Comparison of ENCODE assay signal across 34 cellular contexts in the genomic region with DNA sequence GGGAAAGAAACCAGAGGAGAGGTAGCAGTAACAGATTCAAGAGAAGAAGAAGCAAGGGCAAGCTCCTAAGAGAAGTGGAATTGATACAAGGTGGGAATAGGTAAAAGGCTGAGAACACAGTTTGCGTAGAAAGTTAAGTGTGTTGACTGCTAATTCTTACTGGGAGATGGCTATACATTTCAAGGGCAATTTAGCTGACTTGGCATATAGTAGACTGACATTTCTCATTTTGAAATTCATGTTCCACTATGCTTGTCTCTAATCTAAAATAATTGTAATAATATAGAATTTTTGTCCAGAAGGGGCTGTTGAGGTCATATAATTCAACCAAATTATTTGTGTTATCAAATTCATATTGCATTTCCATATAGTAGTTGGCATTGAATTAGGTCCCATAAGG.
"Had no signal": no experiment of that assay in that cellular context is flagged by ENCODE, and none has a peak within 500 bp of the region (broad histone marks: within the 10 kb centered on the region; RNA-seq: fewer than 3 reads in every experiment).

No MANE protein-coding gene starts in this region.

- H3K36me3 Mint-ChIP-seq: activated CD8-positive, alpha-beta memory T cell treated with anti-CD3 and anti-CD28 coated beads, Interleukin-2, amount 10 ng/mL, durations not matched to agents 7 days and 5 days; brain had no signal

- H3K27ac ChIP-seq: adrenal gland, coronary artery, dorsolateral prefrontal cortex, WERI-Rb-1 had no signal

- H3K9me3 ChIP-seq: adrenal gland had no signal

- H3K27ac Mint-ChIP-seq: activated B cell treated with CpG ODN at 0.5 μM for 24 hours; activated CD8-positive, alpha-beta memory T cell treated with anti-CD3 and anti-CD28 coated beads, Interleukin-2, amount 10 ng/mL, durations not matched to agents 7 days and 5 days; activated CD8-positive, alpha-beta T cell treated with anti-CD3 and anti-CD28 coated beads, Interleukin-2, amount 10 ng/mL, durations not matched to agents 7 days and 5 days; activated naive CD4-positive, alpha-beta T cell treated with anti-CD3 and anti-CD28 coated beads for 36 hours; activated naive CD4-positive, alpha-beta T cell treated with anti-CD3 and anti-CD28 coated beads, Interleukin-2, amount 50 U/mL, for 24 hours; activated naive CD8-positive, alpha-beta T cell treated with anti-CD3 and anti-CD28 coated beads for 36 hours; activated naive CD8-positive, alpha-beta T cell treated with anti-CD3 and anti-CD28 coated beads, Interleukin-2, amount 50 U/mL, for 24 hours; activated T-helper 1 cell treated with anti-CD3 and anti-CD28 coated beads, Interleukin-12 subunit alpha, Interleukin-12 subunit beta, Interleukin-2, Interleukin-4 antibody, amounts not matched to agents 30 ng/mL and 10 ng/mL and 1 ng/mL, durations not matched to agents 14 hours and 24 hours and 36 hours; activated T-helper 2 cell treated with anti-CD3 and anti-CD28 coated beads, Interferon-gamma antibody, Interleukin-2, Interleukin-4, amounts not matched to agents 10 μg/mL and 5 μg/mL and 100 μg/mL, durations not matched to agents 14 hours and 24 hours and 36 hours; dendritic cell treated with granulocyte-macrophage colony-stimulating factor and Interleukin-4, amounts not matched to agents 40 ng/mL and 50 ng/mL, for 4 days; endodermal cell; T-helper 2 cell treated with Interferon-gamma antibody and Interleukin-4, amounts not matched to agents 5 μg/mL and 100 μg/mL, for 36 hours had no signal

- H3K36me3 ChIP-seq: adrenal gland, WERI-Rb-1 had no signal

- H3K4me1 Mint-ChIP-seq: activated B cell treated with CpG ODN at 0.5 μM for 24 hours; activated naive CD4-positive, alpha-beta T cell treated with anti-CD3 and anti-CD28 coated beads, Interleukin-2, amount 50 U/mL, for 24 hours; brain; central memory CD8-positive, alpha-beta T cell; endodermal cell had no signal

- DNase-seq: activated B cell treated with CpG ODN at 0.5 μM for 24 hours; activated CD4-positive, alpha-beta T cell treated with anti-CD3 and anti-CD28 coated beads for 48 hours; activated CD4-positive, alpha-beta T cell treated with anti-CD3 and anti-CD28 coated beads, Interleukin-2, amount 50 U/mL, for 1 hour; activated CD4-positive, alpha-beta T cell treated with anti-CD3 and anti-CD28 coated beads, Interleukin-2, amount 50 U/mL, for 48 hours; activated CD8-positive, alpha-beta memory T cell treated with anti-CD3 and anti-CD28 coated beads, Interleukin-2, amount 10 ng/mL, durations not matched to agents 7 days and 5 days; activated CD8-positive, alpha-beta memory T cell treated with anti-CD3 and anti-CD28 coated beads, Interleukin-2, amount 50 U/mL, for 4 hours; activated CD8-positive, alpha-beta T cell treated with anti-CD3 and anti-CD28 coated beads, Interleukin-2, amount 10 ng/mL, durations not matched to agents 7 days and 5 days; activated effector memory CD4-positive, alpha-beta T cell treated with anti-CD3 and anti-CD28 coated beads, Interleukin-2, amount 50 U/mL, for 16 hours; activated naive CD4-positive, alpha-beta T cell treated with anti-CD3 and anti-CD28 coated beads for 36 hours; activated naive CD8-positive, alpha-beta T cell treated with anti-CD3 and anti-CD28 coated beads for 36 hours; activated naive CD8-positive, alpha-beta T cell treated with anti-CD3 and anti-CD28 coated beads, Interleukin-2, amount 50 U/mL, for 24 hours; activated T-cell treated with anti-CD3 and anti-CD28 coated beads, Interleukin-2, amount 50 U/mL, for 1 hour; activated T-cell treated with anti-CD3 and anti-CD28 coated beads, Interleukin-2, amount 50 U/mL, for 48 hours; adrenal gland; amygdala; aorta; dorsolateral prefrontal cortex; effector memory CD4-positive, alpha-beta T cell; endodermal cell; foreskin fibroblast; head of caudate nucleus; hippocampal formation; T1000; WERI-Rb-1 had no signal

- H3K27me3 ChIP-seq: adrenal gland, dorsolateral prefrontal cortex had no signal

- H3K27me3 Mint-ChIP-seq: activated B cell treated with CpG ODN at 0.5 μM for 24 hours; activated CD8-positive, alpha-beta memory T cell treated with anti-CD3 and anti-CD28 coated beads, Interleukin-2, amount 10 ng/mL, durations not matched to agents 7 days and 5 days; activated naive CD4-positive, alpha-beta T cell treated with anti-CD3 and anti-CD28 coated beads, Interleukin-2, amount 50 U/mL, for 24 hours; activated naive CD8-positive, alpha-beta T cell treated with anti-CD3 and anti-CD28 coated beads for 36 hours; activated naive CD8-positive, alpha-beta T cell treated with anti-CD3 and anti-CD28 coated beads, Interleukin-2, amount 50 U/mL, for 24 hours; brain; central memory CD8-positive, alpha-beta T cell; dendritic cell treated with granulocyte-macrophage colony-stimulating factor and Interleukin-4, amounts not matched to agents 40 ng/mL and 50 ng/mL, for 4 days had no signal

- H3K9me3 Mint-ChIP-seq: activated B cell treated with CpG ODN at 0.5 μM for 24 hours; activated naive CD4-positive, alpha-beta T cell treated with anti-CD3 and anti-CD28 coated beads for 36 hours; activated naive CD4-positive, alpha-beta T cell treated with anti-CD3 and anti-CD28 coated beads, Interleukin-2, amount 50 U/mL, for 24 hours; activated naive CD8-positive, alpha-beta T cell treated with anti-CD3 and anti-CD28 coated beads, Interleukin-2, amount 50 U/mL, for 24 hours; activated T-helper 1 cell treated with anti-CD3 and anti-CD28 coated beads, Interleukin-12 subunit alpha, Interleukin-12 subunit beta, Interleukin-2, Interleukin-4 antibody, amounts not matched to agents 30 ng/mL and 10 ng/mL and 1 ng/mL, durations not matched to agents 14 hours and 24 hours and 36 hours; activated T-helper 2 cell treated with anti-CD3 and anti-CD28 coated beads, Interferon-gamma antibody, Interleukin-2, Interleukin-4, amounts not matched to agents 10 μg/mL and 5 μg/mL and 100 μg/mL, durations not matched to agents 14 hours and 24 hours and 36 hours; central memory CD8-positive, alpha-beta T cell; dendritic cell treated with granulocyte-macrophage colony-stimulating factor and Interleukin-4, amounts not matched to agents 40 ng/mL and 50 ng/mL, for 4 days; endodermal cell; T-helper 2 cell treated with Interferon-gamma antibody and Interleukin-4, amounts not matched to agents 5 μg/mL and 100 μg/mL, for 36 hours had no signal

- H3K4me3 ChIP-seq: adrenal gland, coronary artery, dorsolateral prefrontal cortex had no signal

- FAIRE-seq: bronchial epithelial cell, frontal cortex had no signal

- H3K4me3 Mint-ChIP-seq: activated B cell treated with CpG ODN at 0.5 μM for 24 hours; activated CD8-positive, alpha-beta memory T cell treated with anti-CD3 and anti-CD28 coated beads, Interleukin-2, amount 10 ng/mL, durations not matched to agents 7 days and 5 days; activated CD8-positive, alpha-beta T cell treated with anti-CD3 and anti-CD28 coated beads, Interleukin-2, amount 10 ng/mL, durations not matched to agents 7 days and 5 days; activated naive CD4-positive, alpha-beta T cell treated with anti-CD3 and anti-CD28 coated beads for 36 hours; activated naive CD4-positive, alpha-beta T cell treated with anti-CD3 and anti-CD28 coated beads, Interleukin-2, amount 50 U/mL, for 24 hours; activated naive CD8-positive, alpha-beta T cell treated with anti-CD3 and anti-CD28 coated beads for 36 hours; activated naive CD8-positive, alpha-beta T cell treated with anti-CD3 and anti-CD28 coated beads, Interleukin-2, amount 50 U/mL, for 24 hours; activated T-helper 1 cell treated with anti-CD3 and anti-CD28 coated beads, Interleukin-12 subunit alpha, Interleukin-12 subunit beta, Interleukin-2, Interleukin-4 antibody, amounts not matched to agents 30 ng/mL and 10 ng/mL and 1 ng/mL, durations not matched to agents 14 hours and 24 hours and 36 hours; brain; central memory CD8-positive, alpha-beta T cell; dendritic cell treated with granulocyte-macrophage colony-stimulating factor and Interleukin-4, amounts not matched to agents 40 ng/mL and 50 ng/mL, for 4 days; endodermal cell; T-helper 2 cell treated with Interferon-gamma antibody and Interleukin-4, amounts not matched to agents 5 μg/mL and 100 μg/mL, for 36 hours had no signal
